In the genomic region with DNA sequence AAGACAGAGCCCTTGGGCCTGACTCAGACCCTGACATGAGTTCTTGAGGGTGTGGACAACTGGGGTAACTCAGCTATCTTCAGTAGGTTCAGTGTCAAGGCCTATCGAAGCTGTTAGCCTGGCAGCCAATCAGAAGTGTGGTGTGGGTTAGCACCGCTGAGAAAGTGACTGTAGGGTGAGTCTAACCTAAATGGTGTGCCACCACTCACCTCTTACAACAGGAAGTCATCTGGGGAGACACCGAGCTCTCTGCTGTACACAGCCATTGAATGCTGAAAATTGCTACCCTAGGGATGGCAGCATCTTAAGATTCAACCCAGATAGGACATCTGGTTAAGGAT, we compare ENCODE assay signal across 8 cellular contexts. TPM values are rescaled to one million over a fixed set of nuclear protein-coding genes. Genes with fewer than 3 reads are reported as not detected.
A peak's percentile ranks its signal among the peaks of the same experiment; 100 is the strongest.
DNase-seq lines count a peak whose midpoint lies in the region; ATAC-seq and TF ChIP-seq lines count a peak whose summit lies in the region.
"Had no signal": no experiment of that assay in that cellular context is flagged by ENCODE, and none has a peak within 500 bp of the region (broad histone marks: within the 10 kb centered on the region; RNA-seq: fewer than 3 reads in every experiment).

No MANE protein-coding gene starts in this region.

- no peaks in the 10 kb centered on the region for H3K36me3 ChIP-seq in SK-N-SH (replicated peaks in 1 of 2; ENCODE audit: control insufficient read depth in 1 of 2, insufficient read depth in 2 of 2, low read length in 1 of 2)

- H4K20me1 ChIP-seq in SK-N-SH (ENCODE audit: insufficient read depth), result no peaks in the 10 kb centered on the region

- POLR2A ChIA-PET in SK-N-SH (lab: Yijun Ruan, JAX), result no interaction called here

- no peaks in the 10 kb centered on the region for H3K27me3 Mint-ChIP-seq in natural killer cell (ENCODE audit: low read depth in 2 of 2)
- H3K27me3 Mint-ChIP-seq in stimulated activated naive CD8-positive, alpha-beta T cell treated with anti-CD3 and anti-CD28 coated beads, Interleukin-15, Interleukin-2, amounts not matched to agents 100 ng/mL and 50 ng/mL, for 24 hours, result no peaks in the 10 kb centered on the region

- intact Hi-C loops in natural killer cell (cut with micrococcal nuclease), result loop anchor here (5.0 kb wide), 1 partner anchor 45 kb away; a partner anchor contains a TSS

- ATAC-seq in natural killer cell, result peak; percentile 81 to 94 (median 91)
- no peak for ATAC-seq in HG03342 (IDR thresholded peaks at IDR 0.05; ENCODE audit: unreplicated experiment)

- H3K4me3 Mint-ChIP-seq in natural killer cell, result peak overlapping the region; percentile 86
- peak overlapping the region; percentile 61 for H3K4me3 Mint-ChIP-seq in stimulated activated naive CD8-positive, alpha-beta T cell treated with anti-CD3 and anti-CD28 coated beads, Interleukin-15, Interleukin-2, amounts not matched to agents 100 ng/mL and 50 ng/mL, for 24 hours
- H3K4me3 Mint-ChIP-seq: endodermal cell had no signal

- TF ChIP-seq CTCF in natural killer cell (IDR thresholded peaks at IDR 0.05) (no peak), SK-N-SH (IDR thresholded peaks at IDR 0.05) (no peak)

- H3F3A ChIP-seq in SK-N-SH (replicated peaks; ENCODE audit: insufficient read depth), result no peaks in the 10 kb centered on the region

- H3K9ac ChIP-seq in SK-N-SH, result no peak overlapping the region

- peaks cover 0 to 4% of the 10 kb centered on the region in 2 experiments; a peak in 2 of 4 replicates for H3K4me1 ChIP-seq in SK-N-SH (ENCODE audit: control insufficient read depth in 1 of 2, insufficient read depth in 2 of 2, low read depth in 1 of 2, low read length in 1 of 2)

- no peaks in the 10 kb centered on the region for H3K79me2 ChIP-seq in SK-N-SH (ENCODE audit: insufficient read depth)

- H3K27ac ChIP-seq in SK-N-SH (ENCODE audit: low read depth in 2 of 2, low read length in 1 of 2), result no peak overlapping the region

- peak overlapping the region; percentile 90 to 100 for H3K27ac Mint-ChIP-seq in natural killer cell
- peak overlapping the region; percentile 91 for H3K27ac Mint-ChIP-seq in stimulated activated naive CD8-positive, alpha-beta T cell treated with anti-CD3 and anti-CD28 coated beads, Interleukin-15, Interleukin-2, amounts not matched to agents 100 ng/mL and 50 ng/mL, for 24 hours
- H3K27ac Mint-ChIP-seq: endodermal cell had no signal

- TF ChIP-seq RAD21 in SK-N-SH (IDR thresholded peaks at IDR 0.05; ENCODE audit: low read length), result no peak

- H3K36me3 Mint-ChIP-seq in natural killer cell, result no peaks in the 10 kb centered on the region
- H3K36me3 Mint-ChIP-seq in stimulated activated naive CD8-positive, alpha-beta T cell treated with anti-CD3 and anti-CD28 coated beads, Interleukin-15, Interleukin-2, amounts not matched to agents 100 ng/mL and 50 ng/mL, for 24 hours (ENCODE audit: low read depth), result no peaks in the 10 kb centered on the region

- no peak overlapping the region for H2AFZ ChIP-seq in SK-N-SH (ENCODE audit: low read depth)

- H3K4me2 ChIP-seq in SK-N-SH, result no peak overlapping the region

- no peaks in the 10 kb centered on the region; the same call in 1 of the 2 replicates for H3K27me3 ChIP-seq in SK-N-SH (ENCODE audit: insufficient read depth)

- CTCF ChIA-PET in SK-N-SH (lab: Yijun Ruan, JAX), result interaction anchor here (0.6 to 3.2 kb wide), 7 partner anchors 11 to 90 kb away, joined by 3 to 18 read pairs (median 4); a partner anchor contains a TSS

- peaks cover 64 to 68% of the 10 kb centered on the region in 2 donors for H3K4me1 Mint-ChIP-seq in natural killer cell
- H3K4me1 Mint-ChIP-seq in stimulated activated naive CD8-positive, alpha-beta T cell treated with anti-CD3 and anti-CD28 coated beads, Interleukin-15, Interleukin-2, amounts not matched to agents 100 ng/mL and 50 ng/mL, for 24 hours (ENCODE audit: low read depth), result peaks cover 64% of the 10 kb centered on the region

- no peaks in the 10 kb centered on the region for H3K9me3 ChIP-seq in SK-N-SH

- no peak overlapping the region for H3K4me3 ChIP-seq in SK-N-SH (ENCODE audit: low read depth in 2 of 2, low read length in 1 of 2)

- no peak for TF ChIP-seq EP300 in SK-N-SH (IDR thresholded peaks at IDR 0.05; ENCODE audit: borderline replicate concordance in 1 of 2, low read depth in 1 of 2, low read length in 1 of 2)

- no peaks in the 10 kb centered on the region for H3K9me2 ChIP-seq in SK-N-SH

- DNase-seq in activated CD4-positive, CD25-positive, alpha-beta regulatory T cell treated with anti-CD3 and anti-CD28 coated beads, Interleukin-2, amount 50 U/mL, for 72 hours, result peak; percentile 68
- DNase-seq in activated T-helper 1 cell treated with anti-CD3 and anti-CD28 coated beads, Interleukin-2, amount 50 U/mL, for 16 hours (ENCODE audit: low read depth in 1 of 2, low spot score in 1 of 2), result peak; percentile 49 to 51
- DNase-seq in natural killer cell (peak; percentile 86), NCI-H524 (lab: John Stamatoyannopoulos, UW) (no peak), SK-N-SH (no peak)
- DNase-seq: endodermal cell had no signal

- H3K9me3 Mint-ChIP-seq in natural killer cell, result no peaks in the 10 kb centered on the region
- H3K9me3 Mint-ChIP-seq in stimulated activated naive CD8-positive, alpha-beta T cell treated with anti-CD3 and anti-CD28 coated beads, Interleukin-15, Interleukin-2, amounts not matched to agents 100 ng/mL and 50 ng/mL, for 24 hours, result no peaks in the 10 kb centered on the region
- H3K9me3 Mint-ChIP-seq: endodermal cell had no signal

- WGBS in SK-N-SH (ENCODE audit: low lambda C conversion rate), result 76% methylated on average over 3 of the region's 3 CpGs

TF ChIP-seq in SK-N-SH, 30 proteins besides CTCF, POLR2A, EP300 and RAD21:
- TF ChIP-seq FOSL2 (IDR thresholded peaks at IDR 0.05; ENCODE audit: borderline replicate concordance, low read depth) (no peak), TEAD4 (IDR thresholded peaks at IDR 0.05; ENCODE audit: borderline replicate concordance, insufficient read depth) (no peak)
- TF ChIP-seq, protein P1, sequence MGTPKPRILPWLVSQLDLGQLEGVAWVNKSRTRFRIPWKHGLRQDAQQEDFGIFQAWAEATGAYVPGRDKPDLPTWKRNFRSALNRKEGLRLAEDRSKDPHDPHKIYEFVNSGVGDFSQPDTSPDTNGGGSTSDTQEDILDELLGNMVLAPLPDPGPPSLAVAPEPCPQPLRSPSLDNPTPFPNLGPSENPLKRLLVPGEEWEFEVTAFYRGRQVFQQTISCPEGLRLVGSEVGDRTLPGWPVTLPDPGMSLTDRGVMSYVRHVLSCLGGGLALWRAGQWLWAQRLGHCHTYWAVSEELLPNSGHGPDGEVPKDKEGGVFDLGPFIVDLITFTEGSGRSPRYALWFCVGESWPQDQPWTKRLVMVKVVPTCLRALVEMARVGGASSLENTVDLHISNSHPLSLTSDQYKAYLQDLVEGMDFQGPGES (IDR thresholded peaks at IDR 0.05; ENCODE audit: low read depth, low read length), result no peak

RNA-seq across cellular contexts. Expression of a gene that starts 44.6 kb away (rescaled TPM):
- total RNA-seq in natural killer cell, result 100 to 1,000 TPM; 231 to 333 (median 279) TPM
- polyA plus RNA-seq in SK-N-SH (2012; rRNA removed), result 1.7 and 2.2 TPM in 2 replicates
- 1.6 and 1.8 TPM in 2 replicates for polyA plus RNA-seq in SK-N-SH (2012; cell fraction: cytosol; rRNA removed)
- polyA plus RNA-seq in SK-N-SH (2012; cell fraction: nucleus; rRNA removed), result 4.4 and 5.0 TPM in 2 replicates

Comparison
In these comparisons a context has a peak if more than half of its experiments do, and no peak if none do; other contexts are left out.
1. DNase-seq: peak in activated CD4-positive, CD25-positive, alpha-beta regulatory T cell treated with anti-CD3 and anti-CD28 coated beads, Interleukin-2, amount 50 U/mL, for 72 hours (single experiment), activated T-helper 1 cell treated with anti-CD3 and anti-CD28 coated beads, Interleukin-2, amount 50 U/mL, for 16 hours (2 of 2) and natural killer cell (single experiment); none in NCI-H524 (0 of 2) and SK-N-SH (single experiment).